In genomic region chr14:34063470-34064164, GRCh38 we compare ENCODE assay signal across 1 cellular context.
TF ChIP-seq lines count a peak whose summit lies in the region.

No MANE protein-coding gene starts in this region.

TF ChIP-seq in HepG2, 621 proteins besides CTCF, POLR2A, EP300 and RAD21 (continued from another document and continues in another):
- TF ChIP-seq, protein P1, sequence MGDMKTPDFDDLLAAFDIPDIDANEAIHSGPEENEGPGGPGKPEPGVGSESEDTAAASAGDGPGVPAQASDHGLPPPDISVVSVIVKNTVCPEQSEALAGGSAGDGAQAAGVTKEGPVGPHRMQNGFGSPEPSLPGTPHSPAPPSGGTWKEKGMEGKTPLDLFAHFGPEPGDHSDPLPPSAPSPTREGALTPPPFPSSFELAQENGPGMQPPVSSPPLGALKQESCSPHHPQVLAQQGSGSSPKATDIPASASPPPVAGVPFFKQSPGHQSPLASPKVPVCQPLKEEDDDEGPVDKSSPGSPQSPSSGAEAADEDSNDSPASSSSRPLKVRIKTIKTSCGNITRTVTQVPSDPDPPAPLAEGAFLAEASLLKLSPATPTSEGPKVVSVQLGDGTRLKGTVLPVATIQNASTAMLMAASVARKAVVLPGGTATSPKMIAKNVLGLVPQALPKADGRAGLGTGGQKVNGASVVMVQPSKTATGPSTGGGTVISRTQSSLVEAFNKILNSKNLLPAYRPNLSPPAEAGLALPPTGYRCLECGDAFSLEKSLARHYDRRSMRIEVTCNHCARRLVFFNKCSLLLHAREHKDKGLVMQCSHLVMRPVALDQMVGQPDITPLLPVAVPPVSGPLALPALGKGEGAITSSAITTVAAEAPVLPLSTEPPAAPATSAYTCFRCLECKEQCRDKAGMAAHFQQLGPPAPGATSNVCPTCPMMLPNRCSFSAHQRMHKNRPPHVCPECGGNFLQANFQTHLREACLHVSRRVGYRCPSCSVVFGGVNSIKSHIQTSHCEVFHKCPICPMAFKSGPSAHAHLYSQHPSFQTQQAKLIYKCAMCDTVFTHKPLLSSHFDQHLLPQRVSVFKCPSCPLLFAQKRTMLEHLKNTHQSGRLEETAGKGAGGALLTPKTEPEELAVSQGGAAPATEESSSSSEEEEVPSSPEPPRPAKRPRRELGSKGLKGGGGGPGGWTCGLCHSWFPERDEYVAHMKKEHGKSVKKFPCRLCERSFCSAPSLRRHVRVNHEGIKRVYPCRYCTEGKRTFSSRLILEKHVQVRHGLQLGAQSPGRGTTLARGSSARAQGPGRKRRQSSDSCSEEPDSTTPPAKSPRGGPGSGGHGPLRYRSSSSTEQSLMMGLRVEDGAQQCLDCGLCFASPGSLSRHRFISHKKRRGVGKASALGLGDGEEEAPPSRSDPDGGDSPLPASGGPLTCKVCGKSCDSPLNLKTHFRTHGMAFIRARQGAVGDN (CRISPR knock-in tag; IDR thresholded peaks at IDR 0.05), result peak; percentile 96
- TF ChIP-seq TMF1 (CRISPR knock-in tag; IDR thresholded peaks at IDR 0.05; ENCODE audit: low read depth) (no peak), ZNF44 (CRISPR knock-in tag; IDR thresholded peaks at IDR 0.05) (no peak), TARDBP (CRISPR knock-in tag; IDR thresholded peaks at IDR 0.05) (peak; percentile 54; the same call in 1 of the 2 replicates), SMAD1 (CRISPR knock-in tag; IDR thresholded peaks at IDR 0.05; ENCODE audit: borderline replicate concordance, low read depth) (peak; percentile 48; the same call in 1 of the 2 replicates), TFAP4 (IDR thresholded peaks at IDR 0.05; ENCODE audit: borderline replicate concordance, low read depth) (peak; percentile 74; the same call in 1 of the 2 replicates), HNRNPK (IDR thresholded peaks at IDR 0.05; ENCODE audit: low read depth, low read length, poor library complexity, severe bottlenecking) (no peak), RBAK (CRISPR knock-in tag; IDR thresholded peaks at IDR 0.05) (no peak), MED13 (CRISPR knock-in tag; IDR thresholded peaks at IDR 0.05) (no peak), ZNF180 (CRISPR knock-in tag; IDR thresholded peaks at IDR 0.05; ENCODE audit: borderline replicate concordance, low read depth) (no peak), CREB1 (IDR thresholded peaks at IDR 0.05) (0 out of 2 replicates have a peak, but pooled peaks have one; percentile 21), CREB1 (CRISPR knock-in tag; IDR thresholded peaks at IDR 0.05) (no peak; the same call in 1 of the 2 replicates), FOXP4 (CRISPR knock-in tag; IDR thresholded peaks at IDR 0.05) (peak; percentile 67; the same call in 1 of the 2 replicates), BCL6 (CRISPR knock-in tag; IDR thresholded peaks at IDR 0.05) (no peak; the same call in 1 of the 2 replicates), ZNF614 (CRISPR knock-in tag; IDR thresholded peaks at IDR 0.05; ENCODE audit: borderline replicate concordance) (peak; percentile 75; the same call in 1 of the 2 replicates), HMGXB4 (CRISPR knock-in tag; IDR thresholded peaks at IDR 0.05; ENCODE audit: borderline replicate concordance in 1 of 2, low read depth in 1 of 2) (peak in 1 of 2 experiments; percentile 27; a peak in 1 of 4 replicates), GABPB1 (CRISPR knock-in tag; IDR thresholded peaks at IDR 0.05) (no peak), ZNF775 (CRISPR knock-in tag; IDR thresholded peaks at IDR 0.05; ENCODE audit: borderline replicate concordance) (peak; percentile 51; the same call in 1 of the 2 replicates), ATF7 (IDR thresholded peaks at IDR 0.05) (no peak), ATF7 (CRISPR knock-in tag; IDR thresholded peaks at IDR 0.05) (peak; percentile 46; the same call in 1 of the 2 replicates), HMGA1 (CRISPR knock-in tag; conservative IDR thresholded peaks at IDR 0.05) (no peak), SNAPC2 (CRISPR knock-in tag; IDR thresholded peaks at IDR 0.05) (0 out of 2 replicates have a peak, but pooled peaks have one; percentile 24), ZBTB40 (IDR thresholded peaks at IDR 0.05) (no peak), ZBTB40 (CRISPR knock-in tag; IDR thresholded peaks at IDR 0.05) (peak; percentile 83), ZNF232 (CRISPR knock-in tag; IDR thresholded peaks at IDR 0.05; ENCODE audit: borderline replicate concordance) (peak; percentile 81; the same call in 1 of the 2 replicates), FOXK1 (CRISPR knock-in tag; IDR thresholded peaks at IDR 0.05; ENCODE audit: borderline replicate concordance, low read depth) (peak; percentile 40; the same call in 1 of the 2 replicates), ZNF274 (CRISPR knock-in tag; IDR thresholded peaks at IDR 0.05) (0 out of 2 replicates have a peak, but pooled peaks have one; percentile 76), MED1 (CRISPR knock-in tag; IDR thresholded peaks at IDR 0.05) (peak; percentile 98), ATF1 (CRISPR knock-in tag; IDR thresholded peaks at IDR 0.05) (peak; percentile 74), ZBTB20 (CRISPR knock-in tag; IDR thresholded peaks at IDR 0.05; ENCODE audit: borderline replicate concordance, low read depth) (peak; percentile 95; the same call in 1 of the 2 replicates), ZNF121 (CRISPR knock-in tag; IDR thresholded peaks at IDR 0.05) (no peak), ZNF10 (CRISPR knock-in tag; IDR thresholded peaks at IDR 0.05; ENCODE audit: borderline replicate concordance, low read depth) (no peak), FOXO1 (CRISPR knock-in tag; IDR thresholded peaks at IDR 0.05) (peak; percentile 84; the same call in 1 of the 2 replicates), SOX5 (CRISPR knock-in tag; IDR thresholded peaks at IDR 0.05; ENCODE audit: borderline replicate concordance) (peak; percentile 86; the same call in 1 of the 2 replicates), MEF2D (CRISPR knock-in tag; IDR thresholded peaks at IDR 0.05) (peak; percentile 96), ZNF788 (CRISPR knock-in tag; IDR thresholded peaks at IDR 0.05; ENCODE audit: borderline replicate concordance) (0 out of 2 replicates have a peak, but pooled peaks have one; percentile 27), ZNF510 (CRISPR knock-in tag; IDR thresholded peaks at IDR 0.05; ENCODE audit: low read depth) (no peak), ZNF260 (CRISPR knock-in tag; IDR thresholded peaks at IDR 0.05; ENCODE audit: borderline replicate concordance, low read depth) (no peak), HDAC1 (CRISPR knock-in tag; IDR thresholded peaks at IDR 0.05) (peak; percentile 57; the same call in 1 of the 2 replicates), AHR (CRISPR knock-in tag; IDR thresholded peaks at IDR 0.05) (no peak), ZFP1 (CRISPR knock-in tag; IDR thresholded peaks at IDR 0.05) (no peak), ZNF619 (CRISPR knock-in tag; IDR thresholded peaks at IDR 0.05) (peak; percentile 79; the same call in 1 of the 2 replicates)
- TF ChIP-seq, protein P2, sequence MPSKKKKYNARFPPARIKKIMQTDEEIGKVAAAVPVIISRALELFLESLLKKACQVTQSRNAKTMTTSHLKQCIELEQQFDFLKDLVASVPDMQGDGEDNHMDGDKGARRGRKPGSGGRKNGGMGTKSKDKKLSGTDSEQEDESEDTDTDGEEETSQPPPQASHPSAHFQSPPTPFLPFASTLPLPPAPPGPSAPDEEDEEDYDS (CRISPR knock-in tag; IDR thresholded peaks at IDR 0.05), result peak; percentile 93
- TF ChIP-seq, protein P3, sequence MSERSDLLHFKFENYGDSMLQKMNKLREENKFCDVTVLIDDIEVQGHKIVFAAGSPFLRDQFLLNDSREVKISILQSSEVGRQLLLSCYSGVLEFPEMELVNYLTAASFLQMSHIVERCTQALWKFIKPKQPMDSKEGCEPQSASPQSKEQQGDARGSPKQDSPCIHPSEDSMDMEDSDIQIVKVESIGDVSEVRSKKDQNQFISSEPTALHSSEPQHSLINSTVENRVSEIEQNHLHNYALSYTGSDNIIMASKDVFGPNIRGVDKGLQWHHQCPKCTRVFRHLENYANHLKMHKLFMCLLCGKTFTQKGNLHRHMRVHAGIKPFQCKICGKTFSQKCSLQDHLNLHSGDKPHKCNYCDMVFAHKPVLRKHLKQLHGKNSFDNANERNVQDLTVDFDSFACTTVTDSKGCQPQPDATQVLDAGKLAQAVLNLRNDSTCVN (CRISPR knock-in tag; IDR thresholded peaks at IDR 0.05; ENCODE audit: borderline replicate concordance), result 0 out of 2 replicates have a peak, but pooled peaks have one; percentile 38
- TF ChIP-seq, protein P4, sequence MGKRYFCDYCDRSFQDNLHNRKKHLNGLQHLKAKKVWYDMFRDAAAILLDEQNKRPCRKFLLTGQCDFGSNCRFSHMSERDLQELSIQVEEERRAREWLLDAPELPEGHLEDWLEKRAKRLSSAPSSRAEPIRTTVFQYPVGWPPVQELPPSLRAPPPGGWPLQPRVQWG (CRISPR knock-in tag; IDR thresholded peaks at IDR 0.05; ENCODE audit: borderline replicate concordance, low read depth), result no peak
